8 cellular contexts compared by ENCODE assay signal in genomic region chr15:84748274-84749110, GRCh38. TPM values are rescaled to one million over a fixed set of nuclear protein-coding genes. Genes with fewer than 3 reads are reported as not detected.
A peak's percentile ranks its signal among the peaks of the same experiment; 100 is the strongest.
DNase-seq lines count a peak whose midpoint lies in the region; ATAC-seq, FAIRE-seq and TF ChIP-seq lines count a peak whose summit lies in the region.

ZNF592 (plus strand) TSS chr15:84748592; CDS start chr15:84782676, 34,084 bp downstream.

- in situ Hi-C loops in astrocyte of the cerebellum (cut with HindIII; ENCODE audit: low sequenced_read_pairs), result no loop called here

- FAIRE-seq in D721Med (lab: Jason Lieb, UNC), result no peak

- peak; percentile 81 for DNase-seq in GM10248 (ENCODE audit: extremely low spot score)
- peak; percentile 58 for DNase-seq in GOT3 (lab: John Stamatoyannopoulos, UW)
- DNase-seq in LoVo (ENCODE audit: low spot score), result peak; percentile 91
- peak; percentile 76 for DNase-seq in T-helper 9 cell
- DNase-seq in astrocyte of the cerebellum (ENCODE audit: low read depth), result no peak
- DNase-seq in hippocampal formation (lab: John Stamatoyannopoulos, UW), result peak; percentile 70 to 79
- peak; percentile 91 for DNase-seq in sciatic nerve (ENCODE audit: low spot score)
- no peak for DNase-seq in D721Med (ENCODE audit: insufficient read length, low spot score)

- intact Hi-C loops in sciatic nerve (cut with DNase I), result no loop called here

- ATAC-seq in sciatic nerve, result peak; percentile 79

- CTCF ChIA-PET in GM10248 (lab: Yijun Ruan, JAX), result interaction anchor here (0.7 to 1.0 kb wide), 2 partner anchors 30 to 160 kb away, joined by 3 to 5 read pairs; no protein-coding TSS in a partner anchor

- no peak for TF ChIP-seq CTCF in GM10248 (IDR thresholded peaks at IDR 0.05; ENCODE audit: control extremely low read depth, extremely low read depth, low read depth, missing control alignments)
- no peak for TF ChIP-seq CTCF in astrocyte of the cerebellum (IDR thresholded peaks at IDR 0.05; ENCODE audit: low read depth, low read length, missing control alignments)
- no peak for TF ChIP-seq CTCF in D721Med (IDR thresholded peaks at IDR 0.05; ENCODE audit: insufficient read depth, missing control alignments)

- peak within 1 kb of the TSS; percentile 95 for H3K4me3 ChIP-seq in astrocyte of the cerebellum (ENCODE audit: low read depth, low read length)

- POLR2A ChIA-PET in GM10248 (lab: Yijun Ruan, JAX), result no interaction called here

RNA-seq across cellular contexts. Expression of gene ZNF592, which starts in this region (rescaled TPM):
- total RNA-seq in sciatic nerve, result 34.8 TPM

Comparison
In these comparisons a context has a peak if more than half of its experiments do, and no peak if none do; other contexts are left out.
1. DNase-seq: peak in GM10248 (single experiment), GOT3 (single experiment), LoVo (single experiment), T-helper 9 cell (single experiment), hippocampal formation (2 of 2) and sciatic nerve (single experiment); none in astrocyte of the cerebellum (single experiment) and D721Med (single experiment).